In the genomic region with DNA sequence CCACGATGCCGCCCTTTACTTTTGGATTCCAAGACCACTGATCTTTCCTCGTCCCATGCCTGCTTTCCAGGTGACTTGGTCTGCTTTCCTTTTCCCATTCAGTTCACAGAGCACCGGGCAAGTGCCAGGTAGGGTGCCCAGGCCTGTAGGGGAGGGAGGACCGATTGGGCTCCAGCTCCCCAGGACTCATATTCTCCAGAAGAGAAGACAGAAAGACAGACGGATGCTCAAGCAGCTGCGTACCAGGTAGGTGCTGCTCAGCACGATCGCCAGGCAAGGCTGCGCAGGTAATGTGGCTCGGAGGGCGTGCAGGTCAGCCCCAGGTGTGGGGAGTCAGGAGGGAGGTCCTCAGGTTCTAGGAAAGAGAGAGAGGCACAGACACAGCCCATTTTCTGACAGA, we compare ENCODE assay signal across 26 cellular contexts.
"Had no signal": no experiment of that assay in that cellular context is flagged by ENCODE, and none has a peak within 500 bp of the region (broad histone marks: within the 10 kb centered on the region; RNA-seq: fewer than 3 reads in every experiment).

No MANE protein-coding gene starts in this region.

- H3K4me3 ChIP-seq: esophagus squamous epithelium, left lung, lung, mucosa of descending colon, pancreas, right atrium auricular region, thoracic aorta, uterus had no signal

- H3K4me1 ChIP-seq: left lung, pancreas, right atrium auricular region, uterus had no signal

- ATAC-seq: left lung; mucosa of descending colon; pancreas; stimulated activated effector memory CD8-positive, alpha-beta T cell treated with anti-CD3 and anti-CD28 coated beads, Interleukin-12 subunit alpha, Interleukin-12 subunit beta, amount 100 ng/mL, for 72 hours had no signal

- H3K27ac ChIP-seq: brain microvascular endothelial cell, esophagus squamous epithelium, left lung, pancreas, right atrium auricular region, thoracic aorta, uterus had no signal

- H3K27me3 ChIP-seq: brain microvascular endothelial cell, left lung, right atrium auricular region, uterus had no signal

- DNase-seq: activated CD4-positive, alpha-beta memory T cell treated with anti-CD3 and anti-CD28 coated beads for 36 hours; activated CD4-positive, alpha-beta T cell treated with anti-CD3 and anti-CD28 coated beads, Interleukin-2, amount 10 ng/mL, durations not matched to agents 24 days and 14 days; activated CD4-positive, CD25-positive, alpha-beta regulatory T cell treated with anti-CD3 and anti-CD28 coated beads, Interleukin-2, amount 50 U/mL, for 72 hours; activated CD8-positive, alpha-beta memory T cell treated with anti-CD3 and anti-CD28 coated beads, Interleukin-2, amount 50 U/mL, for 4 hours; activated gamma-delta T cell treated with Interleukin-2 at 50 U/mL for 16 hours; activated naive CD4-positive, alpha-beta T cell treated with anti-CD3 and anti-CD28 coated beads, Interleukin-2, amount 50 U/mL, for 16 hours; activated T-cell treated with anti-CD3 and anti-CD28 coated beads, Interleukin-2, amount 50 U/mL, for 1 hour; amniotic stem cell; brain microvascular endothelial cell; central memory CD4-positive, alpha-beta T cell; effector CD4-positive, alpha-beta T cell; esophagus squamous epithelium; foreskin melanocyte; kidney glomerular epithelial cell; left lung; mucosa of descending colon; nephron progenitor cell; pancreas; stimulated activated CD4-positive, alpha-beta T cell treated with anti-CD3 and anti-CD28 coated beads, Interleukin-4, amount 100 ng/mL, for 24 hours; T-helper 2 cell; trophoblast cell; uterus had no signal

- H3K36me3 ChIP-seq: brain microvascular endothelial cell, esophagus squamous epithelium, left lung, pancreas, right atrium auricular region, thoracic aorta, uterus had no signal

- H3K9me3 ChIP-seq: esophagus squamous epithelium, left lung, mucosa of descending colon, pancreas, right atrium auricular region, thoracic aorta, uterus had no signal
